In genomic region chr2:43427032-43427424, GRCh38 we compare ENCODE assay signal across 1 cellular context.
TF ChIP-seq lines count a peak whose summit lies in the region.

No MANE protein-coding gene starts in this region.

TF ChIP-seq in liver, 16 proteins besides CTCF, POLR2A, EP300 and RAD21 (continued from another document):
- no peak for TF ChIP-seq REST (IDR thresholded peaks at IDR 0.05)
- no peak for TF ChIP-seq EGR1 (IDR thresholded peaks at IDR 0.05; ENCODE audit: low read depth in 2 of 2)
- TF ChIP-seq TAF1 (conservative IDR thresholded peaks at IDR 0.05): no peak
- TF ChIP-seq MAX (IDR thresholded peaks at IDR 0.05): no peak
- TF ChIP-seq JUND (IDR thresholded peaks at IDR 0.05): no peak
